1 cellular context compared by ENCODE assay signal in the genomic region with DNA sequence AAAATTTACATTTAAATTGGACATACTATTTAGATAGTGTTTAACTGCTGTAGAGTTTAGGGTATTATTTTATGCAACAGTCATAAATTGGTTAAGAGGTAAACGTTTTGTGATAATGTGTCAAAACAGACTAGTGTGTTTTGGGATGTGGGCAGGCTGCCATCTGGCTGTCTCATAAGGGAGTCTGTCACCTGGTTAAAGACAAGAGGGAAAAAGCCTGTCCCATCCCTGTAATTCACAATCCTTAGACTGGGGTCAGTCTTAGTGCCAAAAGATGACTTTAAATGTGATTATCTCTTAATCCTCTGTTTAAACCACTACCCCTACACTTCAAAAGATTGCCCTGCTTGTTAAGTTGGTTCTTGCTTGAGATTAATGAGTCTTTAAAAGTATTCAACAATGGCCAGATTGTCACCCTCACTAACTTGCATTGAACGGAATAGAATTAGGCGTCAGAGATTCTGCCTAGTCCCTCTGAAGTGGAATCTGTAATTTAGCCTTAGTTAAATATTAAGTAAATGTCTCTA.
TF ChIP-seq lines count a peak whose summit lies in the region.

No MANE protein-coding gene starts in this region.

TF ChIP-seq in SK-N-SH treated with all-trans-retinoic acid at 6 μM for 48 hours, 23 proteins besides CTCF, POLR2A, EP300 and RAD21 (continued from another document):
- TF ChIP-seq ZC3H10 (CRISPR knock-in tag; IDR thresholded peaks at IDR 0.05) (no peak), ZNF565 (CRISPR knock-in tag; conservative IDR thresholded peaks at IDR 0.05; ENCODE audit: low read depth) (no peak), ZFP3 (CRISPR knock-in tag; IDR thresholded peaks at IDR 0.05) (no peak), GLIS3 (CRISPR knock-in tag; IDR thresholded peaks at IDR 0.05) (no peak), ESRRG (CRISPR knock-in tag; IDR thresholded peaks at IDR 0.05) (no peak), RARB (CRISPR knock-in tag; IDR thresholded peaks at IDR 0.05) (no peak), CREB5 (CRISPR knock-in tag; IDR thresholded peaks at IDR 0.05; ENCODE audit: low read depth) (no peak), ZFP30 (CRISPR knock-in tag; IDR thresholded peaks at IDR 0.05) (no peak)
